In genomic region chrX:107205770-107206696, GRCh38 we compare ENCODE assay signal across 8 cellular contexts. TPM values are rescaled to one million over a fixed set of nuclear protein-coding genes. Genes with fewer than 3 reads are reported as not detected.
A peak's percentile ranks its signal among the peaks of the same experiment; 100 is the strongest.
DNase-seq lines count a peak whose midpoint lies in the region; ATAC-seq and TF ChIP-seq lines count a peak whose summit lies in the region.

Gene DNAAF6, plus strand, starts transcription at chrX:107206611. Its CDS starts 6,265 bp downstream, at chrX:107212876.
Gene NUP62CL, minus strand, starts transcription at chrX:107206433. Its CDS starts 31,287 bp downstream, at chrX:107175146.

- H3K36me3 ChIP-seq in A673 (ENCODE audit: insufficient read depth, low read length, poor library complexity, severe bottlenecking) (no peaks in the 10 kb centered on the region), mucosa of stomach (ENCODE audit: control insufficient read depth, insufficient read depth, low read length) (no peaks in the 10 kb centered on the region)

- peak within 1 kb of the TSS; percentile 57 for H3K4me3 ChIP-seq in A673 (ENCODE audit: low read depth, low read length, poor library complexity, severe bottlenecking)
- peak within 1 kb of the TSS; percentile 46 for H3K4me3 ChIP-seq in mucosa of stomach (ENCODE audit: low read length)

- ATAC-seq in GM19025 (IDR thresholded peaks at IDR 0.05; ENCODE audit: low read depth, unreplicated experiment) (peak; percentile 94), HG03342 (IDR thresholded peaks at IDR 0.05; ENCODE audit: unreplicated experiment) (peak; percentile 96)

- H3K27me3 ChIP-seq in A673 (replicated peaks; ENCODE audit: insufficient read depth, low read depth, low read length, poor library complexity) (no peaks in the 10 kb centered on the region), mucosa of stomach (ENCODE audit: control insufficient read depth, insufficient read depth, low read length) (no peaks in the 10 kb centered on the region)

- no peak for TF ChIP-seq CTCF in A673 (conservative IDR thresholded peaks at IDR 0.05; ENCODE audit: low read depth, low read length)

- DNase-seq in A673 (ENCODE audit: low spot score) (peak; percentile 78), NCI-H524 treated with DMSO at 0.1 percent for 48 hours (lab: John Stamatoyannopoulos, UW) (peak; percentile 70), epidermal melanocyte (ENCODE audit: insufficient read length, low spot score) (peak; percentile 13)
- DNase-seq in activated CD8-positive, alpha-beta memory T cell treated with anti-CD3 and anti-CD28 coated beads, Interleukin-2, amount 50 U/mL, for 24 hours (ENCODE audit: extremely low read depth), result peak; percentile 30
- peak; percentile 15 to 53 for DNase-seq in stimulated activated CD8-positive, alpha-beta memory T cell treated with anti-CD3 and anti-CD28 coated beads, Interleukin-7, amount 100 ng/mL, for 48 hours (ENCODE audit: extremely low read depth in 1 of 2, low read depth in 1 of 2)

- H3K9me3 ChIP-seq in A673 (ENCODE audit: low read depth, low read length, poor library complexity, severe bottlenecking) (no peaks in the 10 kb centered on the region), mucosa of stomach (ENCODE audit: control insufficient read depth, low read length) (no peaks in the 10 kb centered on the region)

- POLR2A ChIA-PET in A673 (lab: Charles Lee; ENCODE audit: low non-redundant PET), result no interaction called here

- no peaks in the 10 kb centered on the region for H3K4me1 ChIP-seq in A673 (ENCODE audit: insufficient read depth, low read length, poor library complexity, severe bottlenecking)
- no peaks in the 10 kb centered on the region for H3K4me1 ChIP-seq in mucosa of stomach (ENCODE audit: control insufficient read depth, insufficient read depth, low read length)

- no TSS peak for BruUV-seq in A673 (replicated peaks; lab: Mats Ljungman, UMichigan)

- intact Hi-C loops in A673 (cut with micrococcal nuclease; ENCODE audit: unreplicated experiment), result no loop called here

- CTCF ChIA-PET in A673 (lab: Charles Lee), result no interaction called here

- no peak within 1 kb of the TSS for H3K27ac ChIP-seq in A673 (ENCODE audit: low read depth, low read length, poor library complexity, severe bottlenecking)

- peak within 1 kb of the TSS; percentile 69 for H3K9ac ChIP-seq in mucosa of stomach (ENCODE audit: low read length)

RNA-seq across cellular contexts. Expression of gene DNAAF6, which starts in this region (rescaled TPM):
- total RNA-seq in A673 (2021), result not detected in 2 replicates

RNA-seq across cellular contexts. Expression of gene NUP62CL, which starts in this region (rescaled TPM):
- total RNA-seq in A673 (2021), result 2.9 and 4.0 TPM in 2 replicates

Comparison
In these comparisons a context has a peak if more than half of its experiments do, and no peak if none do; other contexts are left out.
1. DNase-seq: peak in every context shown above with its lines; median percentile 78 in A673; 70 in NCI-H524 treated with DMSO at 0.1 percent for 48 hours; 34 in stimulated activated CD8-positive, alpha-beta memory T cell treated with anti-CD3 and anti-CD28 coated beads, Interleukin-7, amount 100 ng/mL, for 48 hours; 30 in activated CD8-positive, alpha-beta memory T cell treated with anti-CD3 and anti-CD28 coated beads, Interleukin-2, amount 50 U/mL, for 24 hours; 13 in epidermal melanocyte.